In genomic region chrX:109847257-109848187, GRCh38 we compare ENCODE assay signal across 8 cellular contexts.
A peak's percentile ranks its signal among the peaks of the same experiment; 100 is the strongest.
DNase-seq lines count a peak whose midpoint lies in the region; ATAC-seq and TF ChIP-seq lines count a peak whose summit lies in the region.
"Had no signal": no experiment of that assay in that cellular context is flagged by ENCODE, and none has a peak within 500 bp of the region (broad histone marks: within the 10 kb centered on the region; RNA-seq: fewer than 3 reads in every experiment).

No MANE protein-coding gene starts in this region.

- H3K4me1 ChIP-seq in GM23338 (ENCODE audit: insufficient read depth) (peaks cover 13% of the 10 kb centered on the region), SK-N-SH (ENCODE audit: control insufficient read depth in 1 of 2, insufficient read depth in 2 of 2, low read depth in 1 of 2, low read length in 1 of 2) (peaks cover 4 to 17% of the 10 kb centered on the region in 2 experiments; a peak in 2 of 4 replicates), gastroesophageal sphincter (no peaks in the 10 kb centered on the region), skeletal muscle tissue (ENCODE audit: control insufficient read depth in 3 of 3, insufficient read depth in 3 of 3, low read length in 3 of 3) (peaks cover 0 to 6% (median 0%) of the 10 kb centered on the region in 3 donors)

- H3K4me2 ChIP-seq in GM23338 (no peak overlapping the region), SK-N-SH (peak overlapping the region; percentile 6; the same call in 1 of the 2 replicates)

- 15% methylated on average over 5 of the region's 5 CpGs for WGBS in SK-N-SH (ENCODE audit: low lambda C conversion rate)
- 37 to 86% methylated on average over 3 to 5 of the region's 5 CpGs for WGBS in gastroesophageal sphincter (ENCODE audit: low coverage in 1 of 2), 2 donors

- no peaks in the 10 kb centered on the region for H3K9me2 ChIP-seq in GM23338 (ENCODE audit: insufficient read depth)
- no peaks in the 10 kb centered on the region for H3K9me2 ChIP-seq in SK-N-SH

- no peaks in the 10 kb centered on the region for H3K9me3 Mint-ChIP-seq in GM23338

- H3K27me3 ChIP-seq in GM23338 (ENCODE audit: insufficient read depth): no peaks in the 10 kb centered on the region
- no peaks in the 10 kb centered on the region for H3K27me3 ChIP-seq in SK-N-SH (ENCODE audit: insufficient read depth)
- no peaks in the 10 kb centered on the region for H3K27me3 ChIP-seq in gastroesophageal sphincter
- H3K27me3 ChIP-seq in skeletal muscle tissue (ENCODE audit: control insufficient read depth in 3 of 3, insufficient read depth in 3 of 3, low read length in 3 of 3): no peaks in the 10 kb centered on the region

- TF ChIP-seq RAD21 in SK-N-SH (IDR thresholded peaks at IDR 0.05; ENCODE audit: low read length): no peak

- H3F3A ChIP-seq in GM23338 (replicated peaks; ENCODE audit: low read depth) (no peaks in the 10 kb centered on the region), SK-N-SH (replicated peaks; ENCODE audit: insufficient read depth) (peaks cover 5% of the 10 kb centered on the region)

- DNase-seq in GM23338 (ENCODE audit: low spot score) (no peak), SK-N-SH (no peak), ureter (ENCODE audit: low spot score) (no peak)
- DNase-seq in activated effector memory CD4-positive, alpha-beta T cell treated with anti-CD3 and anti-CD28 coated beads, Interleukin-2, amount 50 U/mL, for 16 hours: no peak
- DNase-seq: stimulated activated CD4-positive, alpha-beta T cell treated with anti-CD3 and anti-CD28 coated beads, Interleukin-4, amount 100 ng/mL, for 24 hours had no signal

- no peaks in the 10 kb centered on the region for H3K36me3 Mint-ChIP-seq in GM23338 (ENCODE audit: low read depth)

- H4K20me1 ChIP-seq in GM23338 (replicated peaks; ENCODE audit: insufficient read depth): no peaks in the 10 kb centered on the region
- no peaks in the 10 kb centered on the region for H4K20me1 ChIP-seq in SK-N-SH (ENCODE audit: insufficient read depth)

- H3K4me3 ChIP-seq in GM23338 (no peak overlapping the region), SK-N-SH (ENCODE audit: low read depth in 2 of 2, low read length in 1 of 2) (0 out of 4 replicates have a peak overlapping the region, but pooled peaks of 1 of the 2 experiments have one; percentile 6), gastroesophageal sphincter (no peak overlapping the region), skeletal muscle tissue (ENCODE audit: low read length in 3 of 3) (no peak overlapping the region)

- no peak for TF ChIP-seq EP300 in SK-N-SH (IDR thresholded peaks at IDR 0.05; ENCODE audit: borderline replicate concordance in 1 of 2, low read depth in 1 of 2, low read length in 1 of 2)
- TF ChIP-seq EP300 in gastroesophageal sphincter (IDR thresholded peaks at IDR 0.05): no peak

- H3K27me3 Mint-ChIP-seq in GM23338 (ENCODE audit: insufficient read depth, low read depth, poor library complexity): peaks cover 6% of the 10 kb centered on the region

- ATAC-seq in GM23338 (no peak), gastroesophageal sphincter (peak; percentile 87), GM21390 (IDR thresholded peaks at IDR 0.05; ENCODE audit: unreplicated experiment) (no peak)

- POLR2A ChIA-PET in SK-N-SH (lab: Yijun Ruan, JAX): no interaction called here

- CTCF ChIA-PET in SK-N-SH (lab: Yijun Ruan, JAX): interaction anchor here (1.7 to 2.0 kb wide), 2 partner anchors 9 kb away, joined by 10 to 12 read pairs; no protein-coding TSS in a partner anchor

- H3K79me2 ChIP-seq in GM23338 (replicated peaks; ENCODE audit: insufficient read depth) (no peaks in the 10 kb centered on the region), SK-N-SH (ENCODE audit: insufficient read depth) (no peaks in the 10 kb centered on the region)

- TF ChIP-seq CTCF in GM23338 (conservative IDR thresholded peaks at IDR 0.05; ENCODE audit: low read depth in 2 of 2) (no peak), SK-N-SH (IDR thresholded peaks at IDR 0.05) (no peak), gastroesophageal sphincter (IDR thresholded peaks at IDR 0.05) (no peak)

- TF ChIP-seq POLR2A in gastroesophageal sphincter (IDR thresholded peaks at IDR 0.05): no peak

- H3K36me3 ChIP-seq in GM23338 (ENCODE audit: insufficient read depth) (no peaks in the 10 kb centered on the region), SK-N-SH (replicated peaks in 1 of 2; ENCODE audit: control insufficient read depth in 1 of 2, insufficient read depth in 2 of 2, low read length in 1 of 2) (no peaks in the 10 kb centered on the region), gastroesophageal sphincter (no peaks in the 10 kb centered on the region), skeletal muscle tissue (ENCODE audit: control insufficient read depth in 3 of 3, insufficient read depth in 3 of 3, low read length in 3 of 3) (no peaks in the 10 kb centered on the region)

- H3K27ac Mint-ChIP-seq in GM23338: no peak overlapping the region

- H2AFZ ChIP-seq in GM23338 (0 out of 2 replicates have a peak overlapping the region, but pooled peaks have one; percentile 73), SK-N-SH (ENCODE audit: low read depth) (peak overlapping the region; percentile 67; the same call in 1 of the 2 replicates)

- H3K9me3 ChIP-seq in SK-N-SH (no peaks in the 10 kb centered on the region), gastroesophageal sphincter (no peaks in the 10 kb centered on the region), skeletal muscle tissue (ENCODE audit: control insufficient read depth in 3 of 3, low read length in 3 of 3) (no peaks in the 10 kb centered on the region)

- H3K9ac ChIP-seq in SK-N-SH: no peak overlapping the region
- H3K9ac ChIP-seq in skeletal muscle tissue (ENCODE audit: low read depth in 1 of 3, low read length in 3 of 3): no peak overlapping the region

- no peak overlapping the region for H3K27ac ChIP-seq in GM23338 (ENCODE audit: low read depth)
- H3K27ac ChIP-seq in SK-N-SH (ENCODE audit: low read depth in 2 of 2, low read length in 1 of 2): peak overlapping the region in 1 of 2 experiments; percentile 31; a peak in 2 of 4 replicates
- H3K27ac ChIP-seq in gastroesophageal sphincter: no peak overlapping the region
- peak overlapping the region; percentile 6 for H3K27ac ChIP-seq in skeletal muscle tissue (ENCODE audit: low read depth, low read length)

- peaks cover 23% of the 10 kb centered on the region for H3K4me1 Mint-ChIP-seq in GM23338

- no peak overlapping the region for H3K4me3 Mint-ChIP-seq in GM23338

TF ChIP-seq in GM23338, 12 proteins besides CTCF, POLR2A, EP300 and RAD21 (continues in another document):
- no peak for TF ChIP-seq ETS1 (IDR thresholded peaks at IDR 0.05)

TF ChIP-seq in SK-N-SH, 30 proteins besides CTCF, POLR2A, EP300 and RAD21:
- no peak for TF ChIP-seq TCF12 (IDR thresholded peaks at IDR 0.05)
- TF ChIP-seq MXI1 (IDR thresholded peaks at IDR 0.05; ENCODE audit: low read depth, low read length): no peak
- no peak for TF ChIP-seq FOXJ3 (CRISPR knock-in tag; IDR thresholded peaks at IDR 0.05)
- TF ChIP-seq USF2 (IDR thresholded peaks at IDR 0.05; ENCODE audit: borderline replicate concordance, low read depth, low read length): no peak
- TF ChIP-seq GATA2 (CRISPR knock-in tag; IDR thresholded peaks at IDR 0.05): no peak
- TF ChIP-seq TAF1 (IDR thresholded peaks at IDR 0.05; ENCODE audit: borderline replicate concordance, low read depth, low read length): no peak
